1 cellular context compared by ENCODE assay signal in the genomic region with DNA sequence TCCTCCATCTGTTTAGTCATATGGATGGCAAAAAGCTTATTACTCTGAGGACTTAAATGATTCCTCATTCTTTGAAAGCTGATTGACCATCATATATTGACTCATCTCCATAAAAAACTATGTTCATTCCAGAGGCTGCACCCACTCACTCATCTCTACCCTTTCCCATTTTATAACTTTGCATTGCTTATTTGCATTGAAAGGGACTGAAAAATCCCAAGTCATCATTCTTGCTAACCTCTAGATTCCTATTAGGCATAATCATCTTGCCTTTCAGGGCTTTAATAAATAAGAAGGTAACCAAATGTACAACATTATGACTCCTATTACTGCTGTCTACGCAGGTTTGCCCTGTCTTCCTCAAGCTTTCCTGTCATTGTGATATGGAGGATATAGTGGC.
TF ChIP-seq lines count a peak whose summit lies in the region.

No MANE protein-coding gene starts in this region.

TF ChIP-seq in GM23338, 12 proteins besides CTCF, POLR2A, EP300 and RAD21 (continued from another document):
- TF ChIP-seq, protein P1, sequence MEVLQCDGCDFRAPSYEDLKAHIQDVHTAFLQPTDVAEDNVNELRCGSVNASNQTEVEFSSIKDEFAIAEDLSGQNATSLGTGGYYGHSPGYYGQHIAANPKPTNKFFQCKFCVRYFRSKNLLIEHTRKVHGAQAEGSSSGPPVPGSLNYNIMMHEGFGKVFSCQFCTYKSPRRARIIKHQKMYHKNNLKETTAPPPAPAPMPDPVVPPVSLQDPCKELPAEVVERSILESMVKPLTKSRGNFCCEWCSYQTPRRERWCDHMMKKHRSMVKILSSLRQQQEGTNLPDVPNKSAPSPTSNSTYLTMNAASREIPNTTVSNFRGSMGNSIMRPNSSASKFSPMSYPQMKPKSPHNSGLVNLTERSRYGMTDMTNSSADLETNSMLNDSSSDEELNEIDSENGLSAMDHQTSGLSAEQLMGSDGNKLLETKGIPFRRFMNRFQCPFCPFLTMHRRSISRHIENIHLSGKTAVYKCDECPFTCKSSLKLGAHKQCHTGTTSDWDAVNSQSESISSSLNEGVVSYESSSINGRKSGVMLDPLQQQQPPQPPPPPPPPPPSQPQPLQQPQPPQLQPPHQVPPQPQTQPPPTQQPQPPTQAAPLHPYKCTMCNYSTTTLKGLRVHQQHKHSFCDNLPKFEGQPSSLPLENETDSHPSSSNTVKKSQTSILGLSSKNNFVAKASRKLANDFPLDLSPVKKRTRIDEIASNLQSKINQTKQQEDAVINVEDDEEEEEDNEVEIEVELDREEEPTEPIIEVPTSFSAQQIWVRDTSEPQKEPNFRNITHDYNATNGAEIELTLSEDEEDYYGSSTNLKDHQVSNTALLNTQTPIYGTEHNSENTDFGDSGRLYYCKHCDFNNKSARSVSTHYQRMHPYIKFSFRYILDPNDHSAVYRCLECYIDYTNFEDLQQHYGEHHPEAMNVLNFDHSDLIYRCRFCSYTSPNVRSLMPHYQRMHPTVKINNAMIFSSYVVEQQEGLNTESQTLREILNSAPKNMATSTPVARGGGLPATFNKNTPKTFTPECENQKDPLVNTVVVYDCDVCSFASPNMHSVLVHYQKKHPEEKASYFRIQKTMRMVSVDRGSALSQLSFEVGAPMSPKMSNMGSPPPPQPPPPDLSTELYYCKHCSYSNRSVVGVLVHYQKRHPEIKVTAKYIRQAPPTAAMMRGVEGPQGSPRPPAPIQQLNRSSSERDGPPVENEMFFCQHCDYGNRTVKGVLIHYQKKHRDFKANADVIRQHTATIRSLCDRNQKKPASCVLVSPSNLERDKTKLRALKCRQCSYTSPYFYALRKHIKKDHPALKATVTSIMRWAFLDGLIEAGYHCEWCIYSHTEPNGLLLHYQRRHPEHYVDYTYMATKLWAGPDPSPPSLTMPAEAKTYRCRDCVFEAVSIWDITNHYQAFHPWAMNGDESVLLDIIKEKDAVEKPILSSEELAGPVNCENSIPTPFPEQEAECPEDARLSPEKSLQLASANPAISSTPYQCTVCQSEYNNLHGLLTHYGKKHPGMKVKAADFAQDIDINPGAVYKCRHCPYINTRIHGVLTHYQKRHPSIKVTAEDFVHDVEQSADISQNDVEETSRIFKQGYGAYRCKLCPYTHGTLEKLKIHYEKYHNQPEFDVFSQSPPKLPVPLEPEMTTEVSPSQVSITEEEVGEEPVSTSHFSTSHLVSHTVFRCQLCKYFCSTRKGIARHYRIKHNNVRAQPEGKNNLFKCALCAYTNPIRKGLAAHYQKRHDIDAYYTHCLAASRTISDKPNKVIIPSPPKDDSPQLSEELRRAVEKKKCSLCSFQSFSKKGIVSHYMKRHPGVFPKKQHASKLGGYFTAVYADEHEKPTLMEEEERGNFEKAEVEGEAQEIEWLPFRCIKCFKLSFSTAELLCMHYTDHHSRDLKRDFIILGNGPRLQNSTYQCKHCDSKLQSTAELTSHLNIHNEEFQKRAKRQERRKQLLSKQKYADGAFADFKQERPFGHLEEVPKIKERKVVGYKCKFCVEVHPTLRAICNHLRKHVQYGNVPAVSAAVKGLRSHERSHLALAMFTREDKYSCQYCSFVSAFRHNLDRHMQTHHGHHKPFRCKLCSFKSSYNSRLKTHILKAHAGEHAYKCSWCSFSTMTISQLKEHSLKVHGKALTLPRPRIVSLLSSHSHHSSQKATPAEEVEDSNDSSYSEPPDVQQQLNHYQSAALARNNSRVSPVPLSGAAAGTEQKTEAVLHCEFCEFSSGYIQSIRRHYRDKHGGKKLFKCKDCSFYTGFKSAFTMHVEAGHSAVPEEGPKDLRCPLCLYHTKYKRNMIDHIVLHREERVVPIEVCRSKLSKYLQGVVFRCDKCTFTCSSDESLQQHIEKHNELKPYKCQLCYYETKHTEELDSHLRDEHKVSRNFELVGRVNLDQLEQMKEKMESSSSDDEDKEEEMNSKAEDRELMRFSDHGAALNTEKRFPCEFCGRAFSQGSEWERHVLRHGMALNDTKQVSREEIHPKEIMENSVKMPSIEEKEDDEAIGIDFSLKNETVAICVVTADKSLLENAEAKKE (CRISPR knock-in tag; IDR thresholded peaks at IDR 0.05): no peak
- TF ChIP-seq CREB1 (CRISPR knock-in tag; IDR thresholded peaks at IDR 0.05; ENCODE audit: low read depth) (no peak), JUNB (IDR thresholded peaks at IDR 0.05; ENCODE audit: unreplicated experiment) (no peak), ZNF114 (CRISPR knock-in tag; IDR thresholded peaks at IDR 0.05) (no peak), ZNF331 (CRISPR knock-in tag; IDR thresholded peaks at IDR 0.05; ENCODE audit: low read depth) (no peak), NANOG (IDR thresholded peaks at IDR 0.05; ENCODE audit: borderline replicate concordance) (no peak), ETS1 (IDR thresholded peaks at IDR 0.05) (no peak), EZH2 (IDR thresholded peaks at IDR 0.05; ENCODE audit: low read depth, unreplicated experiment) (no peak)
